ENCODE assay signal across 8 cellular contexts in genomic region chr22:25447689-25448434, GRCh38.
DNase-seq lines count a peak whose midpoint lies in the region; ATAC-seq and TF ChIP-seq lines count a peak whose summit lies in the region.

No MANE protein-coding gene starts in this region.

- no peaks in the 10 kb centered on the region for H3K9me2 ChIP-seq in OCI-LY7 (ENCODE audit: insufficient read depth, low read length)

- POLR2A ChIA-PET in OCI-LY7 (lab: Charles Lee) = interaction anchor here (0.6 to 1.4 kb wide), 4 partner anchors 56 to 249 kb away, joined by 3 to 4 read pairs (median 3); no protein-coding TSS in a partner anchor

- ATAC-seq in GM21360 (IDR thresholded peaks at IDR 0.05; ENCODE audit: unreplicated experiment) = peak; percentile 77

- H3K4me3 ChIP-seq in HUES6 (ENCODE audit: low read depth, low read length) (peak overlapping the region; percentile 87), OCI-LY7 (ENCODE audit: low read depth, low read length, poor library complexity, severe bottlenecking) (peak overlapping the region; percentile 80), esophagus (ENCODE audit: low read depth in 1 of 2, low read length in 2 of 2) (peak overlapping the region; percentile 68 to 87), muscle layer of colon (ENCODE audit: low read depth in 1 of 2, low read length in 2 of 2) (peak overlapping the region; percentile 74 to 88)

- H2AFZ ChIP-seq in OCI-LY7 (ENCODE audit: low read length) = peak overlapping the region; percentile 92

- H3K36me3 ChIP-seq in HUES6 (ENCODE audit: control insufficient read depth, insufficient read depth, low read length) = 0 out of 2 replicates have a peak, but pooled peaks cover 5% of the 10 kb centered on the region
- peaks cover 17% of the 10 kb centered on the region; the same call in 1 of the 2 replicates for H3K36me3 ChIP-seq in OCI-LY7 (ENCODE audit: insufficient read depth, low read length)
- no peaks in the 10 kb centered on the region for H3K36me3 ChIP-seq in esophagus (ENCODE audit: control insufficient read depth in 2 of 2, insufficient read depth in 2 of 2, low read length in 1 of 2)
- H3K36me3 ChIP-seq in muscle layer of colon (ENCODE audit: insufficient read depth, low read length) = no peaks in the 10 kb centered on the region

- peak overlapping the region; percentile 66; the same call in 1 of the 2 replicates for H3K27ac ChIP-seq in HUES6 (ENCODE audit: low read depth, low read length)
- H3K27ac ChIP-seq in OCI-LY7 (ENCODE audit: low read depth, low read length, poor library complexity, severe bottlenecking) = peak overlapping the region; percentile 51
- peak overlapping the region; percentile 23 to 77 for H3K27ac ChIP-seq in esophagus (ENCODE audit: low read depth in 2 of 2, low read length in 1 of 2)
- H3K27ac ChIP-seq in muscle layer of colon (ENCODE audit: low read depth, low read length) = peak overlapping the region; percentile 82

- BruUV-seq in OCI-LY7 (replicated peaks; lab: Mats Ljungman, UMichigan) = no TSS peak

- 5% methylated on average over 30 of the region's 30 CpGs for WGBS in esophagus, 2 donors

- H3K9ac ChIP-seq in HUES6 (ENCODE audit: low read length) (peak overlapping the region; percentile 83), muscle layer of colon (ENCODE audit: low read length) (peak overlapping the region; percentile 78)

- peak overlapping the region; percentile 80 for H3K4me2 ChIP-seq in OCI-LY7 (ENCODE audit: low read length)

- H3K79me2 ChIP-seq in OCI-LY7 (ENCODE audit: insufficient read depth, low read depth, low read length) = peaks cover 56% of the 10 kb centered on the region

- TF ChIP-seq CTCF in OCI-LY7 (conservative IDR thresholded peaks at IDR 0.05; ENCODE audit: low read length) = peak; percentile 83

- H4K20me1 ChIP-seq in OCI-LY7 (ENCODE audit: insufficient read depth, low read length) = peaks cover 30% of the 10 kb centered on the region

- no peaks in the 10 kb centered on the region for H3K27me3 ChIP-seq in HUES6 (ENCODE audit: control insufficient read depth, insufficient read depth, low read length)
- no peaks in the 10 kb centered on the region for H3K27me3 ChIP-seq in esophagus (ENCODE audit: control insufficient read depth in 1 of 2, insufficient read depth in 2 of 2, low read length in 2 of 2)
- no peaks in the 10 kb centered on the region for H3K27me3 ChIP-seq in muscle layer of colon (ENCODE audit: control insufficient read depth in 1 of 2, insufficient read depth in 2 of 2, low read length in 2 of 2)

- CTCF ChIA-PET in OCI-LY7 (lab: Charles Lee; ENCODE audit: unreplicated experiment) = interaction anchor here (0.5 kb wide), 1 partner anchor 41 kb away, joined by 4 read pairs; no protein-coding TSS in a partner anchor

- no peaks in the 10 kb centered on the region for H3K9me3 ChIP-seq in HUES6 (ENCODE audit: control insufficient read depth, insufficient read depth, low read depth, low read length)
- no peaks in the 10 kb centered on the region for H3K9me3 ChIP-seq in OCI-LY7 (ENCODE audit: low read length)
- no peaks in the 10 kb centered on the region for H3K9me3 ChIP-seq in esophagus (ENCODE audit: control insufficient read depth in 2 of 2, insufficient read depth in 1 of 2, low read depth in 1 of 2, low read length in 1 of 2)
- H3K9me3 ChIP-seq in muscle layer of colon (ENCODE audit: low read length) = no peaks in the 10 kb centered on the region

- in situ Hi-C loops in Caki2 (cut with HindIII; ENCODE audit: low pct_unique_long_range_greater_than_20kb, low sequenced_read_pairs) = no loop called here

- intact Hi-C loops in OCI-LY7 (cut with micrococcal nuclease; ENCODE audit: unreplicated experiment) = loop anchor here (2.0 to 5.0 kb wide), 3 partner anchors 43 to 324 kb away; no protein-coding TSS in a partner anchor

- DNase-seq in Caki2 (ENCODE audit: low read depth) = peak; percentile 87
- peak; percentile 92 for DNase-seq in OCI-LY7 (ENCODE audit: low spot score)
- DNase-seq in activated T-cell treated with anti-CD3 and anti-CD28 coated beads for 48 hours (ENCODE audit: low read depth) = peak; percentile 89
- peak; percentile 71 to 86 for DNase-seq in stimulated activated CD8-positive, alpha-beta memory T cell treated with anti-CD3 and anti-CD28 coated beads, Interleukin-7, amount 100 ng/mL, for 1 hour (ENCODE audit: low read depth in 2 of 2)

- H3K4me1 ChIP-seq in HUES6 (ENCODE audit: control insufficient read depth, insufficient read depth, low read length) (peaks cover 13% of the 10 kb centered on the region; the same call in 1 of the 2 replicates), OCI-LY7 (ENCODE audit: insufficient read depth, low read length, poor library complexity, severe bottlenecking) (peaks cover 31% of the 10 kb centered on the region), esophagus (ENCODE audit: control insufficient read depth in 2 of 2, insufficient read depth in 2 of 2, low read length in 1 of 2) (no peaks in the 10 kb centered on the region), muscle layer of colon (ENCODE audit: insufficient read depth, low read length) (peaks cover 20% of the 10 kb centered on the region)

Comparison
In these comparisons a context has a peak if more than half of its experiments do, and no peak if none do; other contexts are left out.
1. Peak in every context shown above with its lines: DNase-seq, ATAC-seq, H3K4me3 ChIP-seq and H3K27ac ChIP-seq.